ENCODE assay signal across 1 cellular context in the genomic region with DNA sequence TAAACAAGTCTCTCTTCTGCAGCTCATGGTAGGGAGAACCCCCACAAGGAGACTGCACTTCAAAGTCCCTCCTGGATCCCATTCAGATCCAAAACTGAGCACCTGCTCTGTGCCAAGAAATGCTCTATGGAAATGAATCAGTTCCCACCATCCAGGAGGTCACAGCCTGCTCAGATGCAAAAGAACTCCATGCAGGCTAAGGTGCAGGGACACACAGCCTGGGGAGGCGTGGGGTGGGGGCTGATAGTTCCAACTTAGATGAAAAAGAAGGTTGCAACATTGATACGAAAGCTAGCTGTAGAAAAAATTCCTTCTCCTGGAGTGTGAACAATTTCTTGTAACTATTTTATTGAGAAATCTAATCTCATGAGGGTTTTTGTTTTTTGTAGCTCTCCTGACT.
TF ChIP-seq lines count a peak whose summit lies in the region.

No MANE protein-coding gene starts in this region.

TF ChIP-seq in A549, 52 proteins besides CTCF, POLR2A, EP300 and RAD21 (continued from another document):
- TF ChIP-seq FOSL2 (IDR thresholded peaks at IDR 0.05) = no peak
- no peak for TF ChIP-seq FOSL2 (CRISPR knock-in tag; IDR thresholded peaks at IDR 0.05)
- no peak for TF ChIP-seq TP53 (CRISPR knock-in tag; IDR thresholded peaks at IDR 0.05)
- TF ChIP-seq HDAC2 (IDR thresholded peaks at IDR 0.05) = no peak
- no peak for TF ChIP-seq ESRRA (IDR thresholded peaks at IDR 0.05; ENCODE audit: borderline replicate concordance, low read length)
- no peak for TF ChIP-seq ZSCAN20 (CRISPR knock-in tag; IDR thresholded peaks at IDR 0.05)
- TF ChIP-seq RARB (CRISPR knock-in tag; IDR thresholded peaks at IDR 0.05) = no peak
- no peak for TF ChIP-seq MAFK (IDR thresholded peaks at IDR 0.05; ENCODE audit: partially characterized antibody)
- TF ChIP-seq EHF (CRISPR knock-in tag; IDR thresholded peaks at IDR 0.05) = no peak
